In genomic region chr11:130827697-130828377, GRCh38 we compare ENCODE assay signal across 8 cellular contexts.
DNase-seq lines count a peak whose midpoint lies in the region; ATAC-seq and TF ChIP-seq lines count a peak whose summit lies in the region.

No MANE protein-coding gene starts in this region.

- DNase-seq in NCI-H2171 treated with DMSO at 0.1 percent for 48 hours (lab: John Stamatoyannopoulos, UW) = peak; percentile 4
- DNase-seq in NCI-H2171 (lab: John Stamatoyannopoulos, UW) = no peak
- DNase-seq in LNCaP clone FGC (ENCODE audit: low read depth) = no peak
- peak; percentile 73 for DNase-seq in amniotic epithelial cell (ENCODE audit: low read depth)
- peak; percentile 75 for DNase-seq in iPS DF 4.7 (ENCODE audit: extremely low read depth, low spot score)
- no peak for DNase-seq in stimulated activated naive CD8-positive, alpha-beta T cell treated with anti-CD3 and anti-CD28 coated beads, Interleukin-15, amount 100 ng/mL, for 72 hours

- peak; percentile 48 for ATAC-seq in stimulated activated naive CD8-positive, alpha-beta T cell treated with anti-CD3 and anti-CD28 coated beads, Interleukin-15, amount 100 ng/mL, for 72 hours
- no peak for ATAC-seq in GM21381 (IDR thresholded peaks at IDR 0.05; ENCODE audit: unreplicated experiment)
- no peak for ATAC-seq in GM21528 (IDR thresholded peaks at IDR 0.05; ENCODE audit: low FRiP score, unreplicated experiment)

- H3K4me1 Mint-ChIP-seq in stimulated activated naive CD8-positive, alpha-beta T cell treated with anti-CD3 and anti-CD28 coated beads, Interleukin-15, amount 100 ng/mL, for 72 hours = no peaks in the 10 kb centered on the region

- H3K27me3 Mint-ChIP-seq in stimulated activated naive CD8-positive, alpha-beta T cell treated with anti-CD3 and anti-CD28 coated beads, Interleukin-15, amount 100 ng/mL, for 72 hours = peaks cover 3% of the 10 kb centered on the region

- no peak overlapping the region for H3K4me3 Mint-ChIP-seq in stimulated activated naive CD8-positive, alpha-beta T cell treated with anti-CD3 and anti-CD28 coated beads, Interleukin-15, amount 100 ng/mL, for 72 hours

- H3K27ac Mint-ChIP-seq in stimulated activated naive CD8-positive, alpha-beta T cell treated with anti-CD3 and anti-CD28 coated beads, Interleukin-15, amount 100 ng/mL, for 72 hours = no peak overlapping the region

- TF ChIP-seq CTCF in LNCaP clone FGC (IDR thresholded peaks at IDR 0.05; ENCODE audit: control insufficient read depth, extremely low read depth, insufficient read depth) = peak; percentile 53

- no peaks in the 10 kb centered on the region for H3K9me3 Mint-ChIP-seq in stimulated activated naive CD8-positive, alpha-beta T cell treated with anti-CD3 and anti-CD28 coated beads, Interleukin-15, amount 100 ng/mL, for 72 hours

- H3K4me3 ChIP-seq in LNCaP clone FGC (ENCODE audit: low read depth, low read length) = no peak overlapping the region

Comparison
In these comparisons a context has a peak if more than half of its experiments do, and no peak if none do; other contexts are left out.
1. DNase-seq: peak in NCI-H2171 treated with DMSO at 0.1 percent for 48 hours (single experiment), amniotic epithelial cell (single experiment) and iPS DF 4.7 (single experiment); none in NCI-H2171 (single experiment), LNCaP clone FGC (single experiment) and stimulated activated naive CD8-positive, alpha-beta T cell treated with anti-CD3 and anti-CD28 coated beads, Interleukin-15, amount 100 ng/mL, for 72 hours (0 of 2).